Comparison of ENCODE assay signal across 25 cellular contexts in the genomic region with DNA sequence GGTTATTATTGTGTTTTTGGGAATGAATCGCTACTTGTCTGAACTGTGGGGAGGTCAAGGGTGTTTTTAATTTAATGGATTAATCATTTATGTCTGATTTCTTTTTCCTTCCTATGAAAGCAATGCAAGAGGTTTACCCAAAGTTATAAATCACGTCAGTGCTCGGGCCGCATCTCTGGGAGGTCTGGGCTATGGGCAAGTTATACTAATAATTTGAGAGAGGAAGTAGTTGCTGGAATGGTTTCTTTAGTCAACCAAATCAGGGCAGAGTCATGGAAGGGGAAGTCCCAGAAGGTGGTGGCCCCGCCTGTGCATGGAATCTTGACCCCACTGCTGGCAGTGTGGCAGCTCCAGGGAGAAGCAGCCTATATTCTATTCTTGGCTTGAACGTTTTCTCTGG.
DNase-seq lines count a peak whose midpoint lies in the region; ATAC-seq, FAIRE-seq and TF ChIP-seq lines count a peak whose summit lies in the region.
"Had no signal": no experiment of that assay in that cellular context is flagged by ENCODE, and none has a peak within 500 bp of the region (broad histone marks: within the 10 kb centered on the region; RNA-seq: fewer than 3 reads in every experiment).

No MANE protein-coding gene starts in this region.

- no peaks in the 10 kb centered on the region for H3K27me3 Mint-ChIP-seq in activated CD8-positive, alpha-beta T cell treated with anti-CD3 and anti-CD28 coated beads, Interleukin-2, amount 10 ng/mL, durations not matched to agents 7 days and 5 days (ENCODE audit: low read depth)
- H3K27me3 Mint-ChIP-seq: activated naive CD4-positive, alpha-beta T cell treated with anti-CD3 and anti-CD28 coated beads, Interleukin-2, amount 50 U/mL, for 24 hours had no signal

- FAIRE-seq in pancreas (lab: Jason Lieb, UNC) = no peak
- FAIRE-seq: GM12891 had no signal

- H3K36me3 ChIP-seq in pancreas = no peaks in the 10 kb centered on the region
- H3K36me3 ChIP-seq: HAP-1, vagina had no signal

- intact Hi-C loops in pancreas (cut with DNase I) = no loop called here

- ATAC-seq in pancreas (peak; percentile 58 to 85 (median 73)), GM19397 (IDR thresholded peaks at IDR 0.05; ENCODE audit: unreplicated experiment) (no peak), HG03196 (IDR thresholded peaks at IDR 0.05; ENCODE audit: unreplicated experiment) (no peak)
- ATAC-seq in activated CD8-positive, alpha-beta T cell treated with anti-CD3 and anti-CD28 coated beads, Interleukin-2, amount 10 ng/mL, durations not matched to agents 7 days and 5 days = no peak
- ATAC-seq: activated CD4-positive, CD25-positive, alpha-beta regulatory T cell treated with anti-CD3 and anti-CD28 coated beads, Interleukin-2, amount 50 U/mL, for 24 hours; activated T-cell treated with anti-CD3 and anti-CD28 coated beads, Interleukin-2, amount 50 U/mL, for 72 hours had no signal

- 60 to 68% methylated on average over 6 of the region's 6 CpGs for WGBS in pancreas, 2 donors

- H3K4me3 Mint-ChIP-seq in activated CD8-positive, alpha-beta T cell treated with anti-CD3 and anti-CD28 coated beads, Interleukin-2, amount 10 ng/mL, durations not matched to agents 7 days and 5 days = no peak overlapping the region
- H3K4me3 Mint-ChIP-seq: activated naive CD4-positive, alpha-beta T cell treated with anti-CD3 and anti-CD28 coated beads, Interleukin-2, amount 50 U/mL, for 24 hours; activated T-cell treated with anti-CD3 and anti-CD28 coated beads, Interleukin-2, amount 50 U/mL, for 72 hours; CD14-positive monocyte; nephron had no signal

- POLR2A ChIA-PET in activated CD8-positive, alpha-beta T cell treated with anti-CD3 and anti-CD28 coated beads, Interleukin-2, amount 10 ng/mL, durations not matched to agents 7 days and 5 days (lab: Charles Lee) = no interaction called here

- H3K27ac ChIP-seq in pancreas = peak overlapping the region in 2 of 4 donors; percentile 23 to 39
- H3K27ac ChIP-seq: HL-60, vagina had no signal

- peaks cover 2% of the 10 kb centered on the region for H3K4me1 Mint-ChIP-seq in activated CD8-positive, alpha-beta T cell treated with anti-CD3 and anti-CD28 coated beads, Interleukin-2, amount 10 ng/mL, durations not matched to agents 7 days and 5 days (ENCODE audit: low read depth)
- H3K4me1 Mint-ChIP-seq: activated naive CD4-positive, alpha-beta T cell treated with anti-CD3 and anti-CD28 coated beads, Interleukin-2, amount 50 U/mL, for 24 hours had no signal

- no peaks in the 10 kb centered on the region for H3K36me3 Mint-ChIP-seq in activated CD8-positive, alpha-beta T cell treated with anti-CD3 and anti-CD28 coated beads, Interleukin-2, amount 10 ng/mL, durations not matched to agents 7 days and 5 days (ENCODE audit: low read depth)
- H3K36me3 Mint-ChIP-seq: activated naive CD4-positive, alpha-beta T cell treated with anti-CD3 and anti-CD28 coated beads, Interleukin-2, amount 50 U/mL, for 24 hours; CD14-positive monocyte had no signal

- H3K4me1 ChIP-seq in pancreas = no peaks in the 10 kb centered on the region
- H3K4me1 ChIP-seq: HAP-1 had no signal

- in situ Hi-C loops in Caki2 (cut with HindIII; ENCODE audit: low pct_unique_long_range_greater_than_20kb, low sequenced_read_pairs) = no loop called here

- DNase-seq in Caki2 (ENCODE audit: low read depth) = peak; percentile 50
- peak; percentile 50 for DNase-seq in NOMO-1 treated with dmso at 0.1 percent for 144 hours (lab: John Stamatoyannopoulos, UW; ENCODE audit: unreplicated experiment)
- peak; percentile 48 for DNase-seq in epithelial cell of esophagus (ENCODE audit: low read depth)
- peak in 2 of 6 donors; percentile 18 to 23 for DNase-seq in pancreas
- DNase-seq in activated CD8-positive, alpha-beta T cell treated with anti-CD3 and anti-CD28 coated beads, Interleukin-2, amount 10 ng/mL, durations not matched to agents 7 days and 5 days = no peak
- no peak for DNase-seq in amniotic stem cell (lab: John Stamatoyannopoulos, UW)
- DNase-seq: ACHN; activated T-cell treated with anti-CD3 and anti-CD28 coated beads, Interleukin-2, amount 50 U/mL, for 72 hours; GF-D8; mammary epithelial cell; NCI-H1092; NCI-H2081 treated with DMSO at 0.1 percent for 48 hours; NCI-H510A treated with DMSO at 0.1 percent for 48 hours; substantia nigra; T1000 had no signal

- H3K27ac Mint-ChIP-seq in activated CD8-positive, alpha-beta T cell treated with anti-CD3 and anti-CD28 coated beads, Interleukin-2, amount 10 ng/mL, durations not matched to agents 7 days and 5 days = no peak overlapping the region
- H3K27ac Mint-ChIP-seq: activated naive CD4-positive, alpha-beta T cell treated with anti-CD3 and anti-CD28 coated beads, Interleukin-2, amount 50 U/mL, for 24 hours; activated T-cell treated with anti-CD3 and anti-CD28 coated beads, Interleukin-2, amount 50 U/mL, for 72 hours; nephron had no signal

- H3K9me3 Mint-ChIP-seq in activated CD8-positive, alpha-beta T cell treated with anti-CD3 and anti-CD28 coated beads, Interleukin-2, amount 10 ng/mL, durations not matched to agents 7 days and 5 days (ENCODE audit: insufficient read depth) = no peaks in the 10 kb centered on the region
- H3K9me3 Mint-ChIP-seq: activated naive CD4-positive, alpha-beta T cell treated with anti-CD3 and anti-CD28 coated beads, Interleukin-2, amount 50 U/mL, for 24 hours; activated T-cell treated with anti-CD3 and anti-CD28 coated beads, Interleukin-2, amount 50 U/mL, for 72 hours; nephron had no signal

- H3K9me3 ChIP-seq in pancreas = no peaks in the 10 kb centered on the region
- H3K9me3 ChIP-seq: HAP-1, vagina had no signal

- CTCF ChIA-PET in activated CD8-positive, alpha-beta T cell treated with anti-CD3 and anti-CD28 coated beads, Interleukin-2, amount 10 ng/mL, durations not matched to agents 7 days and 5 days (lab: Charles Lee) = no interaction called here

- no peak overlapping the region for H3K4me3 ChIP-seq in epithelial cell of esophagus (ENCODE audit: low read length)
- H3K4me3 ChIP-seq in pancreas = no peak overlapping the region
- H3K4me3 ChIP-seq: HAP-1, vagina had no signal

- no peaks in the 10 kb centered on the region for H3K27me3 ChIP-seq in pancreas
- H3K27me3 ChIP-seq: vagina had no signal

- no peak for TF ChIP-seq CTCF in epithelial cell of esophagus (IDR thresholded peaks at IDR 0.05; ENCODE audit: insufficient read depth, low read depth, low read length, missing control alignments)
- no peak for TF ChIP-seq CTCF in pancreas (IDR thresholded peaks at IDR 0.05)

Comparison
In these comparisons a context has a peak if more than half of its experiments do, and no peak if none do; other contexts are left out.
1. DNase-seq: peak in Caki2 (single experiment), NOMO-1 treated with dmso at 0.1 percent for 144 hours (single experiment) and epithelial cell of esophagus (single experiment); none in activated CD8-positive, alpha-beta T cell treated with anti-CD3 and anti-CD28 coated beads, Interleukin-2, amount 10 ng/mL, durations not matched to agents 7 days and 5 days (single experiment) and amniotic stem cell (single experiment).
2. ATAC-seq: peak in pancreas (4 of 4); none in activated CD8-positive, alpha-beta T cell treated with anti-CD3 and anti-CD28 coated beads, Interleukin-2, amount 10 ng/mL, durations not matched to agents 7 days and 5 days (single experiment), GM19397 (single experiment) and HG03196 (single experiment).